Comparison of ENCODE assay signal across 8 cellular contexts in genomic region chr5:55231476-55232193, GRCh38. TPM values are rescaled to one million over a fixed set of nuclear protein-coding genes. Genes with fewer than 3 reads are reported as not detected.
DNase-seq lines count a peak whose midpoint lies in the region; ATAC-seq and TF ChIP-seq lines count a peak whose summit lies in the region.

No MANE protein-coding gene starts in this region.

- peaks cover 41% of the 10 kb centered on the region for H3K4me1 ChIP-seq in CD8-positive, alpha-beta T cell (ENCODE audit: insufficient read depth, low read length)
- H3K4me1 ChIP-seq in thymus (ENCODE audit: control insufficient read depth, insufficient read depth, low read length): peaks cover 25% of the 10 kb centered on the region

- peak overlapping the region; percentile 79 for H3K4me3 Mint-ChIP-seq in CD8-positive, alpha-beta T cell
- H3K4me3 Mint-ChIP-seq in activated naive CD8-positive, alpha-beta T cell: peak overlapping the region; percentile 85

- no peaks in the 10 kb centered on the region for H3K36me3 ChIP-seq in CD8-positive, alpha-beta T cell (ENCODE audit: insufficient read depth, low read length)
- H3K36me3 ChIP-seq in thymus (ENCODE audit: control insufficient read depth, insufficient read depth): peaks cover 3% of the 10 kb centered on the region

- no peak for TF ChIP-seq CTCF in CD8-positive, alpha-beta T cell (IDR thresholded peaks at IDR 0.05)
- TF ChIP-seq CTCF in omental fat pad (IDR thresholded peaks at IDR 0.05): no peak

- ATAC-seq in CD8-positive, alpha-beta T cell: peak; percentile 18
- no peak for ATAC-seq in omental fat pad (ENCODE audit: low FRiP score)

- POLR2A ChIA-PET in CD8-positive, alpha-beta T cell (lab: Charles Lee): interaction anchor here (1.0 to 2.9 kb wide), 3 partner anchors 9 to 76 kb away, joined by 4 to 15 read pairs (median 4); partner anchors contain the start of gene DHX29

- peaks cover 71% of the 10 kb centered on the region for H3K27me3 ChIP-seq in CD8-positive, alpha-beta T cell (ENCODE audit: insufficient read depth, low read length)
- peaks cover 74% of the 10 kb centered on the region for H3K27me3 ChIP-seq in thymus (ENCODE audit: control insufficient read depth, insufficient read depth)

- no peaks in the 10 kb centered on the region for H3K9me3 Mint-ChIP-seq in CD8-positive, alpha-beta T cell
- H3K9me3 Mint-ChIP-seq in activated naive CD8-positive, alpha-beta T cell (ENCODE audit: low read depth): no peaks in the 10 kb centered on the region

- no peak overlapping the region for H3K27ac ChIP-seq in CD8-positive, alpha-beta T cell (ENCODE audit: low read depth, low read length)
- H3K27ac ChIP-seq in thymus (ENCODE audit: low read depth): no peak overlapping the region

- H3K9me3 ChIP-seq in CD8-positive, alpha-beta T cell (ENCODE audit: low read length): no peaks in the 10 kb centered on the region
- H3K9me3 ChIP-seq in thymus (ENCODE audit: control insufficient read depth): no peaks in the 10 kb centered on the region

- H3K4me1 Mint-ChIP-seq in CD8-positive, alpha-beta T cell (ENCODE audit: low read depth): peaks cover 37% of the 10 kb centered on the region
- peaks cover 33% of the 10 kb centered on the region for H3K4me1 Mint-ChIP-seq in activated naive CD8-positive, alpha-beta T cell (ENCODE audit: low read depth)

- no peaks in the 10 kb centered on the region for H3K36me3 Mint-ChIP-seq in CD8-positive, alpha-beta T cell
- no peaks in the 10 kb centered on the region for H3K36me3 Mint-ChIP-seq in activated naive CD8-positive, alpha-beta T cell

- WGBS in thymus: 1% methylated on average over 45 of the region's 45 CpGs

- H3K27me3 Mint-ChIP-seq in CD8-positive, alpha-beta T cell (ENCODE audit: low read depth): peaks cover 65% of the 10 kb centered on the region
- H3K27me3 Mint-ChIP-seq in activated naive CD8-positive, alpha-beta T cell: peaks cover 60% of the 10 kb centered on the region

- H3K27ac Mint-ChIP-seq in CD8-positive, alpha-beta T cell: no peak overlapping the region
- H3K27ac Mint-ChIP-seq in activated naive CD8-positive, alpha-beta T cell: no peak overlapping the region

- H3K4me3 ChIP-seq in CD8-positive, alpha-beta T cell (ENCODE audit: low read depth, low read length): peak overlapping the region; percentile 62
- peak overlapping the region; percentile 13 for H3K4me3 ChIP-seq in Jurkat, Clone E6-1 (ENCODE audit: low read length)
- H3K4me3 ChIP-seq in thymus (ENCODE audit: low read length): peak overlapping the region; percentile 27

- DNase-seq in CD8-positive, alpha-beta T cell: peak in 3 of 7 experiments; percentile 20 to 57 (median 26)
- no peak for DNase-seq in Jurkat, Clone E6-1 (ENCODE audit: low read depth, low spot score)
- peak; percentile 29 for DNase-seq in kidney tubule cell (ENCODE audit: low spot score)
- DNase-seq in GOT3 (lab: John Stamatoyannopoulos, UW): no peak
- DNase-seq in NCI-H1694 (lab: John Stamatoyannopoulos, UW): no peak
- DNase-seq in omental fat pad (ENCODE audit: low spot score): no peak

- CTCF ChIA-PET in CD8-positive, alpha-beta T cell (lab: Charles Lee): interaction anchor here (0.6 to 2.0 kb wide), 4 partner anchors 14 to 1643 kb away, joined by 3 to 7 read pairs (median 3); no protein-coding TSS in a partner anchor

- intact Hi-C loops in CD8-positive, alpha-beta T cell (cut with DNase I, micrococcal nuclease): loop anchor here (2.0 kb wide), 2 partner anchors 59 to 75 kb away; partner anchors contain the start of genes CDC20B (in 2 of the 2), DHX29 (in 1 of the 2) and MTREX (in 1 of the 2)

RNA-seq across cellular contexts. Expression of gene CCNO, which starts 1.8 kb away (rescaled TPM):
- not detected for total RNA-seq in CD8-positive, alpha-beta T cell
- polyA plus RNA-seq in Jurkat, Clone E6-1 (2012; ENCODE audit: insufficient read depth, insufficient read length): 11.0 TPM
- polyA plus RNA-seq in thymus: 1.0 TPM
- not detected for total RNA-seq in omental fat pad

RNA-seq across cellular contexts. Expression of gene MCIDAS, which starts 4.5 kb away (rescaled TPM):
- not detected for total RNA-seq in CD8-positive, alpha-beta T cell
- 4.4 TPM for polyA plus RNA-seq in Jurkat, Clone E6-1 (2012; ENCODE audit: insufficient read depth, insufficient read length)
- 0.11 TPM for polyA plus RNA-seq in thymus
- total RNA-seq in omental fat pad: not detected

RNA-seq across cellular contexts. Expression of gene CDC20B, which starts 58.7 kb away (rescaled TPM):
- total RNA-seq in CD8-positive, alpha-beta T cell: not detected
- polyA plus RNA-seq in Jurkat, Clone E6-1 (2012; ENCODE audit: insufficient read depth, insufficient read length): 0.39 TPM
- polyA plus RNA-seq in thymus: 0.27 TPM
- total RNA-seq in omental fat pad: not detected
